ENCODE assay signal across 22 cellular contexts in genomic region chr3:155938409-155938808, GRCh38.
"Had no signal": no experiment of that assay in that cellular context is flagged by ENCODE, and none has a peak within 500 bp of the region (broad histone marks: within the 10 kb centered on the region; RNA-seq: fewer than 3 reads in every experiment).

No MANE protein-coding gene starts in this region.

- H3K27ac Mint-ChIP-seq: natural killer cell treated with Interleukin-12 subunit alpha and Interleukin-12 subunit beta and Interleukin-15 and Interleukin-18, amount 100 ng/mL, for 72 hours; stimulated activated naive CD8-positive, alpha-beta T cell treated with anti-CD3 and anti-CD28 coated beads, Interleukin-15, Interleukin-2, amounts not matched to agents 100 ng/mL and 50 ng/mL, for 24 hours had no signal

- H3K9me3 Mint-ChIP-seq: naive thymus-derived CD4-positive, alpha-beta T cell; natural killer cell treated with Interleukin-12 subunit alpha and Interleukin-12 subunit beta and Interleukin-15 and Interleukin-18, amount 100 ng/mL, for 72 hours; stimulated activated naive CD8-positive, alpha-beta T cell treated with anti-CD3 and anti-CD28 coated beads, Interleukin-15, Interleukin-2, amounts not matched to agents 100 ng/mL and 50 ng/mL, for 24 hours had no signal

- ATAC-seq: mucosa of descending colon; naive thymus-derived CD4-positive, alpha-beta T cell; natural killer cell treated with Interleukin-12 subunit alpha and Interleukin-12 subunit beta and Interleukin-15 and Interleukin-18, amount 100 ng/mL, for 72 hours; right cardiac atrium; sciatic nerve; upper lobe of right lung had no signal

- DNase-seq: islet precursor cell; left ventricle myocardium inferior; midbrain; mucosa of descending colon; naive thymus-derived CD4-positive, alpha-beta T cell; ovary; retina; right cardiac atrium; stimulated activated CD4-positive, alpha-beta T cell treated with anti-CD3 and anti-CD28 coated beads, Interleukin-12 subunit alpha, Interleukin-12 subunit beta, amount 100 ng/mL, for 4 hours; stimulated activated CD4-positive, alpha-beta T cell treated with anti-CD3 and anti-CD28 coated beads, Interleukin-15, amount 100 ng/mL, for 24 hours; stimulated activated CD4-positive, alpha-beta T cell treated with anti-CD3 and anti-CD28 coated beads, Interleukin-2, amount 100 ng/mL, for 24 hours; stimulated activated CD4-positive, alpha-beta T cell treated with anti-CD3 and anti-CD28 coated beads, Interleukin-4, amount 100 ng/mL, for 1 hour; stimulated activated naive CD4-positive, alpha-beta T cell; tibial artery; trophoblast cell; upper lobe of right lung had no signal

- H3K4me1 Mint-ChIP-seq: naive thymus-derived CD4-positive, alpha-beta T cell had no signal

- H3K4me3 Mint-ChIP-seq: naive thymus-derived CD4-positive, alpha-beta T cell; natural killer cell treated with Interleukin-12 subunit alpha and Interleukin-12 subunit beta and Interleukin-15 and Interleukin-18, amount 100 ng/mL, for 72 hours; stimulated activated naive CD8-positive, alpha-beta T cell treated with anti-CD3 and anti-CD28 coated beads, Interleukin-15, Interleukin-2, amounts not matched to agents 100 ng/mL and 50 ng/mL, for 24 hours had no signal

- H3K27me3 Mint-ChIP-seq: naive thymus-derived CD4-positive, alpha-beta T cell; natural killer cell treated with Interleukin-12 subunit alpha and Interleukin-12 subunit beta and Interleukin-15 and Interleukin-18, amount 100 ng/mL, for 72 hours; stimulated activated naive CD8-positive, alpha-beta T cell treated with anti-CD3 and anti-CD28 coated beads, Interleukin-15, Interleukin-2, amounts not matched to agents 100 ng/mL and 50 ng/mL, for 24 hours had no signal

- H3K9me3 ChIP-seq: left ventricle myocardium inferior, mucosa of descending colon, ovary, prostate gland, suprapubic skin, thoracic aorta, tibial artery, upper lobe of right lung had no signal
